ENCODE assay signal across 15 cellular contexts in genomic region chr12:115404761-115405470, GRCh38.
DNase-seq lines count a peak whose midpoint lies in the region; FAIRE-seq and TF ChIP-seq lines count a peak whose summit lies in the region.
"Had no signal": no experiment of that assay in that cellular context is flagged by ENCODE, and none has a peak within 500 bp of the region (broad histone marks: within the 10 kb centered on the region; RNA-seq: fewer than 3 reads in every experiment).

No MANE protein-coding gene starts in this region.

- intact Hi-C loops in endothelial cell of umbilical vein (cut with micrococcal nuclease): no loop called here

- no peak for TF ChIP-seq POLR2A in endothelial cell of umbilical vein (IDR thresholded peaks at IDR 0.05; ENCODE audit: low read depth, low read length)

- peaks cover 2% of the 10 kb centered on the region for H3K27me3 Mint-ChIP-seq in neural progenitor cell (ENCODE audit: insufficient read depth, low read depth)

- no TSS peak for BruUV-seq in endothelial cell of umbilical vein (replicated peaks; lab: Mats Ljungman, UMichigan)

- no peak overlapping the region for H3K4me3 ChIP-seq in endothelial cell of umbilical vein (replicated peaks in 1 of 3; ENCODE audit: insufficient read depth in 1 of 3, low read depth in 1 of 3, low read length in 3 of 3)
- no peak overlapping the region for H3K4me3 ChIP-seq in neural progenitor cell
- H3K4me3 ChIP-seq in H7 (ENCODE audit: insufficient read depth, low read depth, low read length): no peak overlapping the region
- H3K4me3 ChIP-seq: colonic mucosa, sigmoid colon, upper lobe of right lung had no signal

- H2AFZ ChIP-seq in endothelial cell of umbilical vein (ENCODE audit: low read depth, low read length) (no peak overlapping the region), neural progenitor cell (replicated peaks) (no peak overlapping the region)

- no peaks in the 10 kb centered on the region for H3K4me1 ChIP-seq in endothelial cell of umbilical vein (ENCODE audit: control insufficient read depth, extremely low read depth, insufficient read depth, low read length)
- H3K4me1 ChIP-seq in neural progenitor cell: peaks cover 3% of the 10 kb centered on the region
- H3K4me1 ChIP-seq: colonic mucosa, upper lobe of right lung had no signal

- dilution Hi-C loops in endothelial cell of umbilical vein (cut with MboI; ENCODE audit: extremely low pct_ligation_motif_present, low sequenced_read_pairs): no loop called here

- no peak overlapping the region for H3K27ac Mint-ChIP-seq in neural progenitor cell
- H3K27ac Mint-ChIP-seq: activated CD4-positive, alpha-beta T cell treated with anti-CD3 and anti-CD28 coated beads for 36 hours had no signal

- TF ChIP-seq CTCF in RWPE1 (conservative IDR thresholded peaks at IDR 0.05; ENCODE audit: low read depth) (no peak), endothelial cell of umbilical vein (IDR thresholded peaks at IDR 0.05; ENCODE audit: extremely low read depth in 1 of 2, insufficient read depth in 1 of 2, low read depth in 1 of 2, low read length in 2 of 2) (no peak), neural progenitor cell (IDR thresholded peaks at IDR 0.05) (no peak)

- H3K79me2 ChIP-seq in endothelial cell of umbilical vein (ENCODE audit: control insufficient read depth, insufficient read depth, low read length) (no peaks in the 10 kb centered on the region), neural progenitor cell (ENCODE audit: low read depth) (no peaks in the 10 kb centered on the region)

- H3K36me3 Mint-ChIP-seq in neural progenitor cell: no peaks in the 10 kb centered on the region

- peaks cover 2% of the 10 kb centered on the region for H3K4me1 Mint-ChIP-seq in neural progenitor cell
- H3K4me1 Mint-ChIP-seq: activated CD4-positive, alpha-beta T cell treated with anti-CD3 and anti-CD28 coated beads for 36 hours had no signal

- H3K4me2 ChIP-seq in endothelial cell of umbilical vein (ENCODE audit: insufficient read depth, low read length) (no peak overlapping the region), neural progenitor cell (no peak overlapping the region)

- H3K36me3 ChIP-seq in endothelial cell of umbilical vein (ENCODE audit: control insufficient read depth in 2 of 2, extremely low read depth in 1 of 2, insufficient read depth in 2 of 2, low read length in 2 of 2) (no peaks in the 10 kb centered on the region), neural progenitor cell (no peaks in the 10 kb centered on the region), H7 (replicated peaks; ENCODE audit: control insufficient read depth, insufficient read depth, low read length) (no peaks in the 10 kb centered on the region)
- H3K36me3 ChIP-seq: colonic mucosa, sigmoid colon, upper lobe of right lung had no signal

- no peaks in the 10 kb centered on the region for H3K27me3 ChIP-seq in endothelial cell of umbilical vein (ENCODE audit: control insufficient read depth in 2 of 2, insufficient read depth in 2 of 2, low read length in 2 of 2)
- H3K27me3 ChIP-seq in neural progenitor cell: no peaks in the 10 kb centered on the region
- H3K27me3 ChIP-seq in H7 (ENCODE audit: control insufficient read depth, insufficient read depth, low read length): no peaks in the 10 kb centered on the region
- H3K27me3 ChIP-seq: colonic mucosa, sigmoid colon, upper lobe of right lung had no signal

- no peaks in the 10 kb centered on the region for H3K9me3 Mint-ChIP-seq in neural progenitor cell

- H3K4me3 Mint-ChIP-seq in neural progenitor cell: no peak overlapping the region
- H3K4me3 Mint-ChIP-seq: activated CD4-positive, alpha-beta T cell treated with anti-CD3 and anti-CD28 coated beads for 36 hours had no signal

- no peaks in the 10 kb centered on the region for H3F3A ChIP-seq in neural progenitor cell (ENCODE audit: low read depth)

- FAIRE-seq in endothelial cell of umbilical vein (lab: Jason Lieb, UNC): no peak
- FAIRE-seq: GM12891 had no signal

- POLR2A ChIA-PET in RWPE1 (lab: Yijun Ruan, JAX; ENCODE audit: low non-redundant PET): no interaction called here
- POLR2A ChIA-PET in endothelial cell of umbilical vein (lab: Charles Lee): no interaction called here

- H3K27ac ChIP-seq in RWPE1: peak overlapping the region; percentile 45; the same call in 1 of the 2 replicates
- peak overlapping the region; percentile 32 for H3K27ac ChIP-seq in endothelial cell of umbilical vein (ENCODE audit: insufficient read depth, low read depth, low read length)
- no peak overlapping the region for H3K27ac ChIP-seq in neural progenitor cell
- H3K27ac ChIP-seq: colonic mucosa, sigmoid colon, upper lobe of right lung had no signal

- H3K9me3 ChIP-seq in endothelial cell of umbilical vein (replicated peaks; ENCODE audit: control insufficient read depth, insufficient read depth, low read length) (no peaks in the 10 kb centered on the region), neural progenitor cell (ENCODE audit: low read depth) (no peaks in the 10 kb centered on the region)
- H3K9me3 ChIP-seq: colonic mucosa, sigmoid colon, upper lobe of right lung had no signal

- H3K9ac ChIP-seq in endothelial cell of umbilical vein (replicated peaks; ENCODE audit: extremely low read depth, insufficient read depth, low read length) (no peak overlapping the region), neural progenitor cell (no peak overlapping the region)

- no peaks in the 10 kb centered on the region for H3K9me1 ChIP-seq in endothelial cell of umbilical vein (replicated peaks; ENCODE audit: control insufficient read depth, extremely low read depth, insufficient read depth, low read length)

- CTCF ChIA-PET in RWPE1 (lab: Yijun Ruan, JAX) (no interaction called here), endothelial cell of umbilical vein (lab: Charles Lee) (no interaction called here)

- peak; percentile 44 for DNase-seq in COLO829 (ENCODE audit: low spot score)
- DNase-seq in RWPE1 (ENCODE audit: low spot score): peak; percentile 49
- DNase-seq in endothelial cell of umbilical vein (ENCODE audit: low read depth, low spot score): peak; percentile 80
- peak; percentile 80 for DNase-seq in non-pigmented ciliary epithelial cell (ENCODE audit: low read depth)
- DNase-seq in neural progenitor cell (ENCODE audit: low spot score): no peak
- no peak for DNase-seq in H7
- no peak for DNase-seq in NCI-H1694 treated with DMSO at 0.1 percent for 48 hours (lab: John Stamatoyannopoulos, UW)
- DNase-seq in T-helper 9 cell: no peak
- DNase-seq: activated CD4-positive, alpha-beta T cell treated with anti-CD3 and anti-CD28 coated beads for 36 hours; activated gamma-delta T cell; colonic mucosa; NCI-H524 treated with DMSO at 0.1 percent for 48 hours; sigmoid colon; upper lobe of right lung had no signal

- no peaks in the 10 kb centered on the region for H4K20me1 ChIP-seq in endothelial cell of umbilical vein (replicated peaks; ENCODE audit: control insufficient read depth, extremely low read depth, insufficient read depth, low read length)
- H4K20me1 ChIP-seq in neural progenitor cell (ENCODE audit: low read depth): no peaks in the 10 kb centered on the region

TF ChIP-seq in endothelial cell of umbilical vein, 7 proteins besides CTCF, POLR2A, EP300 and RAD21:
- TF ChIP-seq, protein P1, sequence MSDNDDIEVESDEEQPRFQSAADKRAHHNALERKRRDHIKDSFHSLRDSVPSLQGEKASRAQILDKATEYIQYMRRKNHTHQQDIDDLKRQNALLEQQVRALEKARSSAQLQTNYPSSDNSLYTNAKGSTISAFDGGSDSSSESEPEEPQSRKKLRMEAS (IDR thresholded peaks at IDR 0.05; ENCODE audit: insufficient read depth, insufficient read length): no peak
- TF ChIP-seq POLR2AphosphoS5 (IDR thresholded peaks at IDR 0.05; ENCODE audit: insufficient read depth, low read depth, low read length): no peak
- TF ChIP-seq GATA2 (IDR thresholded peaks at IDR 0.05; ENCODE audit: insufficient read depth, insufficient read length, low read depth, low read length): peak; percentile 5
- TF ChIP-seq MYC (IDR thresholded peaks at IDR 0.05; ENCODE audit: low read depth, low read length): no peak
- peak; percentile 29 for TF ChIP-seq JUN (IDR thresholded peaks at IDR 0.05; ENCODE audit: borderline replicate concordance, insufficient read depth, insufficient read length, low read depth)

Comparison
In these comparisons a context has a peak if more than half of its experiments do, and no peak if none do; other contexts are left out.
1. DNase-seq: peak in COLO829 (single experiment), RWPE1 (single experiment), endothelial cell of umbilical vein (single experiment) and non-pigmented ciliary epithelial cell (single experiment); none in neural progenitor cell (single experiment), H7 (single experiment), NCI-H1694 treated with DMSO at 0.1 percent for 48 hours (single experiment) and T-helper 9 cell (single experiment).